Comparison of ENCODE assay signal across 19 cellular contexts in the genomic region with DNA sequence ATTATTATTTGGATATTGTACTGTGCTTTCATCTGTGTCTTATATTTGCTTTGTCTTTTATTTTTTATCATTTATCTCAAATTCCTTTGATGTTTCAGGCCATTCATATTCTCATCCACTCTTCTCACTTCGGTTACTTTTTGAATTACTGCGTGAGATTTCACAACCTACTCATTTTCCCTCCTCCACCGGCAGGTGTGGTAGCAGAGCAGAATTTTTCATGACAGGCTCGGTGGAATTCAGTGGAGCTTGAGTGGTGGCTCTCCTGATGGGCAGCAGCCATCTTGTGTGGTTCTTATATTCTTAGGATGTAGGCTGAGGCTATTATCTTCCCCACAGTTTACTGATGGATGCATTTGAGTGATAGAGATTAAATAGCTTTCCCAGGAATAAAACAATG.
DNase-seq lines count a peak whose midpoint lies in the region; ATAC-seq, FAIRE-seq and TF ChIP-seq lines count a peak whose summit lies in the region.
"Had no signal": no experiment of that assay in that cellular context is flagged by ENCODE, and none has a peak within 500 bp of the region (broad histone marks: within the 10 kb centered on the region; RNA-seq: fewer than 3 reads in every experiment).

No MANE protein-coding gene starts in this region.

- H3K9me3 Mint-ChIP-seq in dendritic cell treated with granulocyte-macrophage colony-stimulating factor and Interleukin-4, amounts not matched to agents 40 ng/mL and 50 ng/mL, for 4 days: no peaks in the 10 kb centered on the region

- no peak overlapping the region for H2AFZ ChIP-seq in HepG2 (ENCODE audit: low read length)

- in situ Hi-C loops in HepG2 (cut with HindIII; ENCODE audit: extremely low pct_ligation_motif_present, low pct_unique_long_range_greater_than_20kb): no loop called here

- H3K36me3 Mint-ChIP-seq in dendritic cell treated with granulocyte-macrophage colony-stimulating factor and Interleukin-4, amounts not matched to agents 40 ng/mL and 50 ng/mL, for 4 days (ENCODE audit: low read depth): no peaks in the 10 kb centered on the region

- BruUV-seq in HepG2 (replicated peaks; lab: Mats Ljungman, UMichigan): no TSS peak

- 19% methylated on average over 4 of the region's 4 CpGs for WGBS in HepG2 (ENCODE audit: low lambda C conversion rate)
- 79% methylated on average over 4 of the region's 4 CpGs for WGBS in right lobe of liver (ENCODE audit: insufficient coverage, low coverage, low lambda C conversion rate, missing lambda C conversion rate)
- 62% methylated on average over 4 of the region's 4 CpGs for WGBS in suprapubic skin
- 66 to 70% methylated on average over 4 of the region's 4 CpGs for WGBS in testis, 2 donors
- 64 to 76% (median 67%) methylated on average over 4 of the region's 4 CpGs for WGBS in ovary, 3 donors

- no peaks in the 10 kb centered on the region for H3K27me3 Mint-ChIP-seq in dendritic cell treated with granulocyte-macrophage colony-stimulating factor and Interleukin-4, amounts not matched to agents 40 ng/mL and 50 ng/mL, for 4 days

- no peak for TF ChIP-seq RAD21 in HepG2 (CRISPR knock-in tag; IDR thresholded peaks at IDR 0.05)

- no peak overlapping the region for H3K4me2 ChIP-seq in HepG2 (ENCODE audit: low read depth, low read length)
- H3K4me2 ChIP-seq: SK-N-SH had no signal

- H3K4me3 ChIP-seq in HepG2 (replicated peaks in 1 of 3; ENCODE audit: insufficient read depth in 1 of 3, low read depth in 2 of 3, low read length in 3 of 3): no peak overlapping the region
- H3K4me3 ChIP-seq in right lobe of liver: no peak overlapping the region
- H3K4me3 ChIP-seq in suprapubic skin: no peak overlapping the region
- H3K4me3 ChIP-seq in testis: no peak overlapping the region
- H3K4me3 ChIP-seq in ovary: no peak overlapping the region

- H3K4me3 Mint-ChIP-seq in dendritic cell treated with granulocyte-macrophage colony-stimulating factor and Interleukin-4, amounts not matched to agents 40 ng/mL and 50 ng/mL, for 4 days: no peak overlapping the region

- H3K36me3 ChIP-seq in HepG2 (replicated peaks in 1 of 2; ENCODE audit: control insufficient read depth in 1 of 2, insufficient read depth in 2 of 2, low read length in 2 of 2): no peaks in the 10 kb centered on the region
- H3K36me3 ChIP-seq in right lobe of liver: no peaks in the 10 kb centered on the region
- H3K36me3 ChIP-seq in suprapubic skin: no peaks in the 10 kb centered on the region
- no peaks in the 10 kb centered on the region for H3K36me3 ChIP-seq in testis (ENCODE audit: low read depth, missing control alignments)
- no peaks in the 10 kb centered on the region for H3K36me3 ChIP-seq in ovary

- H3K4me1 Mint-ChIP-seq in dendritic cell treated with granulocyte-macrophage colony-stimulating factor and Interleukin-4, amounts not matched to agents 40 ng/mL and 50 ng/mL, for 4 days (ENCODE audit: low read depth): peaks cover 56% of the 10 kb centered on the region

- TF ChIP-seq CTCF in HepG2 (CRISPR knock-in tag; IDR thresholded peaks at IDR 0.05) (no peak), right lobe of liver (IDR thresholded peaks at IDR 0.05) (no peak), suprapubic skin (IDR thresholded peaks at IDR 0.05) (no peak), testis (IDR thresholded peaks at IDR 0.05) (no peak), ovary (IDR thresholded peaks at IDR 0.05) (no peak)

- no peak for DNase-seq in HepG2 (ENCODE audit: low spot score)
- no peak for DNase-seq in right lobe of liver
- DNase-seq in NCI-H69 (lab: John Stamatoyannopoulos, UW): peak; percentile 17
- DNase-seq in suprapubic skin (ENCODE audit: low spot score in 2 of 2): no peak
- DNase-seq in hepatic stellate cell (ENCODE audit: low spot score): no peak
- DNase-seq in testis: no peak
- DNase-seq in ovary: no peak
- DNase-seq: C1 segment of cervical spinal cord, DMS79 treated with DMSO at 0.1 percent for 48 hours, KG1, NCI-H1417 treated with DMSO at 0.1 percent for 48 hours, NCI-H2029, NCI-H2171 treated with DMSO at 0.1 percent for 48 hours, NCI-H446, NCI-H774, SHP77, SK-N-SH had no signal

- POLR2A ChIA-PET in HepG2 (lab: Yijun Ruan, JAX): no interaction called here

- no peaks in the 10 kb centered on the region for H3K79me2 ChIP-seq in HepG2 (ENCODE audit: insufficient read depth, low read length)

- H3K27ac Mint-ChIP-seq in dendritic cell treated with granulocyte-macrophage colony-stimulating factor and Interleukin-4, amounts not matched to agents 40 ng/mL and 50 ng/mL, for 4 days: peak overlapping the region; percentile 44

- H3K27ac ChIP-seq in HepG2 (ENCODE audit: extremely low read length, insufficient read depth, low read length) (no peak overlapping the region), right lobe of liver (no peak overlapping the region), suprapubic skin (peak overlapping the region; percentile 68), testis (no peak overlapping the region), ovary (no peak overlapping the region)

- no peak for TF ChIP-seq POLR2A in HepG2 (IDR thresholded peaks at IDR 0.05; ENCODE audit: insufficient read depth in 1 of 2, low read depth in 2 of 2, low read length in 2 of 2)
- TF ChIP-seq POLR2A in right lobe of liver (IDR thresholded peaks at IDR 0.05): no peak
- TF ChIP-seq POLR2A in suprapubic skin (IDR thresholded peaks at IDR 0.05): no peak
- TF ChIP-seq POLR2A in testis (IDR thresholded peaks at IDR 0.05): no peak
- no peak for TF ChIP-seq POLR2A in ovary (IDR thresholded peaks at IDR 0.05)

- intact Hi-C loops in HepG2 (cut with micrococcal nuclease; ENCODE audit: unreplicated experiment) (no loop called here), right lobe of liver (cut with DNase I) (no loop called here), testis (cut with DNase I; ENCODE audit: low total_unique reads) (no loop called here), ovary (cut with DNase I) (no loop called here)
- intact Hi-C loops in dendritic cell treated with granulocyte-macrophage colony-stimulating factor and Interleukin-4, amounts not matched to agents 40 ng/mL and 50 ng/mL, for 4 days (cut with micrococcal nuclease): no loop called here

- no peak overlapping the region for H3K9ac ChIP-seq in HepG2 (ENCODE audit: insufficient read depth, low read depth, low read length)
- H3K9ac ChIP-seq: SK-N-SH had no signal

- FAIRE-seq in HepG2 (lab: Jason Lieb, UNC): no peak
- FAIRE-seq: H54 had no signal

- CTCF ChIA-PET in HepG2 (lab: Yijun Ruan, JAX; ENCODE audit: low intra/inter-chr PET ratio, low total read pairs): no interaction called here

- ATAC-seq in HepG2 (peak; percentile 26; the same call in 1 of the 3 replicates), right lobe of liver (no peak)

- H3K27me3 ChIP-seq in HepG2 (ENCODE audit: control insufficient read depth in 1 of 2, insufficient read depth in 2 of 2, low read length in 2 of 2) (peaks cover 1 to 16% of the 10 kb centered on the region in 2 experiments; a peak in 4 of 5 replicates), right lobe of liver (no peaks in the 10 kb centered on the region), suprapubic skin (no peaks in the 10 kb centered on the region), testis (no peaks in the 10 kb centered on the region), ovary (no peaks in the 10 kb centered on the region)

- TF ChIP-seq EP300 in HepG2 (IDR thresholded peaks at IDR 0.05; ENCODE audit: low read depth in 2 of 2, low read length in 2 of 2): no peak
- TF ChIP-seq EP300 in HepG2 (CRISPR knock-in tag; IDR thresholded peaks at IDR 0.05; ENCODE audit: borderline replicate concordance): no peak
- TF ChIP-seq EP300 in suprapubic skin (IDR thresholded peaks at IDR 0.05): no peak
- no peak for TF ChIP-seq EP300 in ovary (IDR thresholded peaks at IDR 0.05)

- H3K4me1 ChIP-seq in HepG2 (ENCODE audit: insufficient read depth, low read length) (peaks cover 8% of the 10 kb centered on the region), right lobe of liver (no peaks in the 10 kb centered on the region), suprapubic skin (peaks cover 43% of the 10 kb centered on the region), testis (no peaks in the 10 kb centered on the region), ovary (ENCODE audit: insufficient read depth) (no peaks in the 10 kb centered on the region)

- H3K9me3 ChIP-seq in HepG2 (ENCODE audit: low read length) (no peaks in the 10 kb centered on the region), right lobe of liver (no peaks in the 10 kb centered on the region), suprapubic skin (no peaks in the 10 kb centered on the region), testis (no peaks in the 10 kb centered on the region), ovary (no peaks in the 10 kb centered on the region)
- H3K9me3 ChIP-seq: SK-N-SH had no signal

- no peaks in the 10 kb centered on the region for H4K20me1 ChIP-seq in HepG2 (ENCODE audit: insufficient read depth, low read length)

TF ChIP-seq in HepG2, 621 proteins besides CTCF, POLR2A, EP300 and RAD21:
- 0 out of 2 replicates have a peak, but pooled peaks have one; percentile 1 for TF ChIP-seq CEBPB (IDR thresholded peaks at IDR 0.05; ENCODE audit: borderline replicate concordance, low read depth, low read length)
- TF ChIP-seq, protein P1, sequence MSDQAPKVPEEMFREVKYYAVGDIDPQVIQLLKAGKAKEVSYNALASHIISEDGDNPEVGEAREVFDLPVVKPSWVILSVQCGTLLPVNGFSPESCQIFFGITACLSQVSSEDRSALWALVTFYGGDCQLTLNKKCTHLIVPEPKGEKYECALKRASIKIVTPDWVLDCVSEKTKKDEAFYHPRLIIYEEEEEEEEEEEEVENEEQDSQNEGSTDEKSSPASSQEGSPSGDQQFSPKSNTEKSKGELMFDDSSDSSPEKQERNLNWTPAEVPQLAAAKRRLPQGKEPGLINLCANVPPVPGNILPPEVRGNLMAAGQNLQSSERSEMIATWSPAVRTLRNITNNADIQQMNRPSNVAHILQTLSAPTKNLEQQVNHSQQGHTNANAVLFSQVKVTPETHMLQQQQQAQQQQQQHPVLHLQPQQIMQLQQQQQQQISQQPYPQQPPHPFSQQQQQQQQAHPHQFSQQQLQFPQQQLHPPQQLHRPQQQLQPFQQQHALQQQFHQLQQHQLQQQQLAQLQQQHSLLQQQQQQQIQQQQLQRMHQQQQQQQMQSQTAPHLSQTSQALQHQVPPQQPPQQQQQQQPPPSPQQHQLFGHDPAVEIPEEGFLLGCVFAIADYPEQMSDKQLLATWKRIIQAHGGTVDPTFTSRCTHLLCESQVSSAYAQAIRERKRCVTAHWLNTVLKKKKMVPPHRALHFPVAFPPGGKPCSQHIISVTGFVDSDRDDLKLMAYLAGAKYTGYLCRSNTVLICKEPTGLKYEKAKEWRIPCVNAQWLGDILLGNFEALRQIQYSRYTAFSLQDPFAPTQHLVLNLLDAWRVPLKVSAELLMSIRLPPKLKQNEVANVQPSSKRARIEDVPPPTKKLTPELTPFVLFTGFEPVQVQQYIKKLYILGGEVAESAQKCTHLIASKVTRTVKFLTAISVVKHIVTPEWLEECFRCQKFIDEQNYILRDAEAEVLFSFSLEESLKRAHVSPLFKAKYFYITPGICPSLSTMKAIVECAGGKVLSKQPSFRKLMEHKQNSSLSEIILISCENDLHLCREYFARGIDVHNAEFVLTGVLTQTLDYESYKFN (CRISPR knock-in tag; conservative IDR thresholded peaks at IDR 0.05): no peak
